ENCODE assay signal across 30 cellular contexts in genomic region chr3:59890637-59891036, GRCh38.
"Had no signal": no experiment of that assay in that cellular context is flagged by ENCODE, and none has a peak within 500 bp of the region (broad histone marks: within the 10 kb centered on the region; RNA-seq: fewer than 3 reads in every experiment).

No MANE protein-coding gene starts in this region.

- H3K36me3 ChIP-seq: ascending aorta, cardiac muscle cell had no signal

- DNase-seq: activated B cell treated with CpG ODN at 0.5 μM for 24 hours; activated CD4-positive, alpha-beta memory T cell treated with anti-CD3 and anti-CD28 coated beads for 36 hours; activated CD4-positive, alpha-beta T cell treated with anti-CD3 and anti-CD28 coated beads for 4 hours; activated CD4-positive, alpha-beta T cell treated with anti-CD3 and anti-CD28 coated beads, Interleukin-2, amount 10 ng/mL, durations not matched to agents 24 days and 14 days; activated CD4-positive, alpha-beta T cell treated with anti-CD3 and anti-CD28 coated beads, Interleukin-2, amount 50 U/mL, for 1 hour; activated CD4-positive, alpha-beta T cell treated with anti-CD3 and anti-CD28 coated beads, Interleukin-2, amount 50 U/mL, for 4 hours; activated CD4-positive, CD25-positive, alpha-beta regulatory T cell treated with anti-CD3 and anti-CD28 coated beads, Interleukin-2, amount 50 U/mL, for 72 hours; activated CD8-positive, alpha-beta memory T cell treated with anti-CD3 and anti-CD28 coated beads, Interleukin-2, amount 50 U/mL, for 4 hours; activated CD8-positive, alpha-beta T cell treated with anti-CD3 and anti-CD28 coated beads for 36 hours; activated effector memory CD4-positive, alpha-beta T cell treated with Interleukin-2 at 50 U/mL for 16 hours; activated gamma-delta T cell; activated naive CD4-positive, alpha-beta T cell treated with anti-CD3 and anti-CD28 coated beads, Interleukin-2, amount 10 ng/mL, durations not matched to agents 7 days and 5 days; activated naive CD4-positive, alpha-beta T cell treated with Interleukin-2 at 50 U/mL for 16 hours; activated naive CD8-positive, alpha-beta T cell treated with anti-CD3 and anti-CD28 coated beads, Interleukin-2, amount 10 ng/mL, durations not matched to agents 7 days and 5 days; activated naive CD8-positive, alpha-beta T cell treated with anti-CD3 and anti-CD28 coated beads, Interleukin-2, amount 50 U/mL, for 24 hours; activated T-cell treated with anti-CD3 and anti-CD28 coated beads for 4 hours; activated T-cell treated with anti-CD3 and anti-CD28 coated beads, Interleukin-2, amount 50 U/mL, for 1 hour; activated T-cell treated with anti-CD3 and anti-CD28 coated beads, Interleukin-2, amount 50 U/mL, for 4 hours; amygdala; anterior cingulate cortex; caudate nucleus; cerebellar nuclear complex; T-helper 1 cell; T-helper 2 cell; T-helper 9 cell had no signal

- H3K4me3 ChIP-seq: ascending aorta, cardiac muscle cell had no signal

- ATAC-seq: activated CD8-positive, alpha-beta T cell treated with anti-CD3 and anti-CD28 coated beads for 36 hours; activated naive CD8-positive, alpha-beta T cell treated with anti-CD3 and anti-CD28 coated beads, Interleukin-2, amount 50 U/mL, for 24 hours; activated T-cell treated with anti-CD3 and anti-CD28 coated beads, Interleukin-2, amount 50 U/mL, for 4 hours had no signal

- FAIRE-seq: bronchial epithelial cell, TTC549 had no signal

- H3K9me3 ChIP-seq: ascending aorta had no signal

- H3K27ac ChIP-seq: ascending aorta, cardiac muscle cell, VCaP had no signal

- H3K4me1 ChIP-seq: ascending aorta had no signal

- H3K27me3 ChIP-seq: ascending aorta, cardiac muscle cell had no signal
